ENCODE assay signal across 7 cellular contexts in the genomic region with DNA sequence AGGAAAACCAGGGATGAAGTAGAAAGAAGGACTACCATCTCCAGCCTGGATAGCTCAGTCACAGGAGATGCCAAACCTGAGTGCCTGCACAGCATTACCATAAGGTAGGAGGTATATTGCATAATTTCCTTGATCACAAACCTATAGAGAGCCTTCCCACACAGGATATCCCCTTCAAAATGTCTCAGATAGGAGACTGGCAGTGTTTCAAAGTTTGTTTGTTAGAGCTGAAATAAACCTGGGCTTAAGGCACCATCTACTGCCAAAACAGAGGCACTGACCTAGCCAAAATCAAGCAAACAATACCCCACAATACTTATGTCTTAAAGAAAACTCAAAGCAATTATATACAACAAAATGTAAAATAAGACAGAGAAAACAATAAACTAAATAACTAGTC.
A peak's percentile ranks its signal among the peaks of the same experiment; 100 is the strongest.
DNase-seq lines count a peak whose midpoint lies in the region; ATAC-seq, FAIRE-seq and TF ChIP-seq lines count a peak whose summit lies in the region.
"Not testable (repeated sequence)": the region's sequence is repeated elsewhere in the genome, so short reads cannot be mapped to it uniquely, and the experiment has no call there.

No MANE protein-coding gene starts in this region.

- ATAC-seq in A549, result peak; percentile 88 to 90
- ATAC-seq in HCT116, result peak; percentile 54
- ATAC-seq in RWPE2 (ENCODE audit: low read depth), result peak; percentile 95
- peak; percentile 14 for ATAC-seq in central memory CD8-positive, alpha-beta T cell (replicated peaks; ENCODE audit: extremely low read depth, poor library complexity, severe bottlenecking)
- ATAC-seq in foreskin keratinocyte, result peak; percentile 58
- ATAC-seq in left lobe of liver, result peak; percentile 54

- not testable (repeated sequence) for TF ChIP-seq EP300 in A549 (IDR thresholded peaks at IDR 0.05)

- not testable (repeated sequence) for H3K27ac Mint-ChIP-seq in central memory CD8-positive, alpha-beta T cell (ENCODE audit: low read depth)

- not testable (repeated sequence) for H3K4me1 ChIP-seq in A549; HCT116 (ENCODE audit: control insufficient read depth in 1 of 2, insufficient read depth in 2 of 2, low read length in 2 of 2); RWPE2 (ENCODE audit: insufficient read depth, poor library complexity, severe bottlenecking); foreskin keratinocyte

- not testable (repeated sequence) for BruUV-seq in HCT116 (replicated peaks; lab: Mats Ljungman, UMichigan)

- TF ChIP-seq CTCF in A549 (IDR thresholded peaks at IDR 0.05); HCT116 (IDR thresholded peaks at IDR 0.05 in 2 of 3, conservative IDR thresholded peaks at IDR 0.05 in 1 of 3; ENCODE audit: borderline replicate concordance in 1 of 3, insufficient read depth in 1 of 3, low read depth in 2 of 3, low read length in 2 of 3); RWPE2 (IDR thresholded peaks at IDR 0.05; ENCODE audit: poor library complexity, severe bottlenecking); foreskin keratinocyte (conservative IDR thresholded peaks at IDR 0.05): not testable (repeated sequence)

- intact Hi-C loops in HCT116 (cut with micrococcal nuclease), result not testable (repeated sequence)

- not testable (repeated sequence) for H3K27me3 ChIP-seq in HCT116 (ENCODE audit: insufficient read depth, low read length); RWPE2 (ENCODE audit: insufficient read depth, poor library complexity, severe bottlenecking); foreskin keratinocyte

- H3K9me3 Mint-ChIP-seq in central memory CD8-positive, alpha-beta T cell, result not testable (repeated sequence)

- not testable (repeated sequence) for H3K27ac ChIP-seq in A549; HCT116 (ENCODE audit: low read depth, low read length); RWPE2 (ENCODE audit: poor library complexity, severe bottlenecking); foreskin keratinocyte

- H3K4me1 Mint-ChIP-seq in central memory CD8-positive, alpha-beta T cell, result not testable (repeated sequence)

- H3K4me3 Mint-ChIP-seq in central memory CD8-positive, alpha-beta T cell, result not testable (repeated sequence)

- H3K79me2 ChIP-seq in HCT116 (ENCODE audit: insufficient read depth, low read length), result not testable (repeated sequence)

- not testable (repeated sequence) for H3K36me3 ChIP-seq in HCT116 (ENCODE audit: control insufficient read depth in 1 of 2, insufficient read depth in 2 of 2, low read length in 2 of 2); RWPE2 (ENCODE audit: low read depth)

- not testable (repeated sequence) for H3K27me3 Mint-ChIP-seq in central memory CD8-positive, alpha-beta T cell

- H3K9ac ChIP-seq in HCT116 (ENCODE audit: low read length), result not testable (repeated sequence)

- TF ChIP-seq POLR2A in A549 (IDR thresholded peaks at IDR 0.05; ENCODE audit: low read length); HCT116 (IDR thresholded peaks at IDR 0.05; ENCODE audit: borderline replicate concordance, extremely low read depth, insufficient read depth, insufficient read length): not testable (repeated sequence)

- RAD21 ChIA-PET in HCT116 (lab: Charles Lee; ENCODE audit: low non-redundant PET in 1 of 2, low total read pairs in 2 of 2, uncharacterized antibody in 2 of 2, unreplicated experiment in 2 of 2), result not testable (repeated sequence)

- H3K36me3 Mint-ChIP-seq in central memory CD8-positive, alpha-beta T cell (ENCODE audit: insufficient read depth), result not testable (repeated sequence)

- POLR2A ChIA-PET in A549 (lab: Yijun Ruan, JAX); HCT116 (lab: Charles Lee): not testable (repeated sequence)

- not testable (repeated sequence) for H2AFZ ChIP-seq in HCT116 (ENCODE audit: low read depth, low read length, poor library complexity, severe bottlenecking)

- not testable (repeated sequence) for H3K4me3 ChIP-seq in A549; HCT116 (replicated peaks in 1 of 2; ENCODE audit: low read depth in 1 of 2, low read length in 2 of 2); RWPE2 (ENCODE audit: severe bottlenecking)

- not testable (repeated sequence) for H3K9me3 ChIP-seq in A549; HCT116 (ENCODE audit: control insufficient read depth in 1 of 2, insufficient read depth in 1 of 2, low read depth in 1 of 2, low read length in 2 of 2); RWPE2 (ENCODE audit: severe bottlenecking)

- FAIRE-seq in A549 (lab: Jason Lieb, UNC) (peak; percentile 82), RCC 7860 (lab: Jason Lieb, UNC) (peak; percentile 93)

- CTCF ChIA-PET in A549 (lab: Yijun Ruan, JAX); HCT116 (lab: Charles Lee): not testable (repeated sequence)

- H3K4me2 ChIP-seq in A549; HCT116 (ENCODE audit: low read length): not testable (repeated sequence)

- not testable (repeated sequence) for H3K9me2 ChIP-seq in HCT116 (ENCODE audit: insufficient read depth)

- H4K20me1 ChIP-seq in HCT116 (ENCODE audit: insufficient read depth), result not testable (repeated sequence)

- TF ChIP-seq RAD21 in A549 (conservative IDR thresholded peaks at IDR 0.05 in 1 of 2, IDR thresholded peaks at IDR 0.05 in 1 of 2); HCT116 (IDR thresholded peaks at IDR 0.05; ENCODE audit: low read depth): not testable (repeated sequence)

- not testable (repeated sequence) for DNase-seq in A549 (ENCODE audit: low read depth in 1 of 2, low spot score in 1 of 2); HCT116 (ENCODE audit: low read depth, low spot score); RCC 7860 (ENCODE audit: low spot score); RWPE2 (ENCODE audit: low spot score); central memory CD8-positive, alpha-beta T cell (ENCODE audit: low spot score in 2 of 2); foreskin keratinocyte; left lobe of liver (ENCODE audit: low spot score)

Comparison
In these comparisons a context has a peak if more than half of its experiments do, and no peak if none do; other contexts are left out.
1. ATAC-seq: peak in every context shown above with its lines; median percentile 95 in RWPE2; 89 in A549; 58 in foreskin keratinocyte; 54 in HCT116; 54 in left lobe of liver; 14 in central memory CD8-positive, alpha-beta T cell.